Comparison of ENCODE assay signal across 1 cellular context in genomic region chr11:114297806-114298700, GRCh38.
TF ChIP-seq lines count a peak whose summit lies in the region.

No MANE protein-coding gene starts in this region.

TF ChIP-seq in K562, 482 proteins besides CTCF, POLR2A, EP300 and RAD21 (continues in another document):
- peak; percentile 58 for TF ChIP-seq MEIS2 (IDR thresholded peaks at IDR 0.05; ENCODE audit: partially characterized antibody)
- TF ChIP-seq MGA (IDR thresholded peaks at IDR 0.05) = 0 out of 2 replicates have a peak, but pooled peaks have one; percentile 20
- 0 out of 2 replicates have a peak, but pooled peaks have one; percentile 53 for TF ChIP-seq ZBTB17 (CRISPR knock-in tag; IDR thresholded peaks at IDR 0.05)
- TF ChIP-seq DACH1 (IDR thresholded peaks at IDR 0.05; ENCODE audit: partially characterized antibody) = no peak
- TF ChIP-seq ETV5 (CRISPR knock-in tag; IDR thresholded peaks at IDR 0.05; ENCODE audit: low read depth) = no peak
- TF ChIP-seq BHLHE40 (IDR thresholded peaks at IDR 0.05; ENCODE audit: low read length) = 0 out of 2 replicates have a peak, but pooled peaks have one; percentile 9
- no peak for TF ChIP-seq DLX4 (CRISPR knock-in tag; IDR thresholded peaks at IDR 0.05)
- TF ChIP-seq ELK3 (CRISPR knock-in tag; IDR thresholded peaks at IDR 0.05) = no peak
- no peak for TF ChIP-seq RCOR1 (IDR thresholded peaks at IDR 0.05; ENCODE audit: borderline replicate concordance in 1 of 2, low read depth in 2 of 2, low read length in 2 of 2)
- no peak for TF ChIP-seq CHD4 (IDR thresholded peaks at IDR 0.05; ENCODE audit: insufficient read depth, insufficient replicate concordance, low read depth, low read length, poor library complexity, severe bottlenecking)
- no peak for TF ChIP-seq THAP7 (CRISPR knock-in tag; IDR thresholded peaks at IDR 0.05)
- TF ChIP-seq NONO (IDR thresholded peaks at IDR 0.05; ENCODE audit: low read depth in 2 of 2, low read length in 1 of 2) = no peak
- no peak for TF ChIP-seq TFAM (CRISPR knock-in tag; conservative IDR thresholded peaks at IDR 0.05)
- TF ChIP-seq TCF3 (CRISPR knock-in tag; IDR thresholded peaks at IDR 0.05) = peak; percentile 28
- no peak for TF ChIP-seq ZNF511 (CRISPR knock-in tag; IDR thresholded peaks at IDR 0.05)
- TF ChIP-seq E2F5 (CRISPR knock-in tag; IDR thresholded peaks at IDR 0.05) = no peak
- no peak for TF ChIP-seq TBP (optimal IDR thresholded peaks at IDR 0.05; ENCODE audit: low read depth, low read length)
- TF ChIP-seq ZNF76 (CRISPR knock-in tag; IDR thresholded peaks at IDR 0.05; ENCODE audit: borderline replicate concordance) = 0 out of 2 replicates have a peak, but pooled peaks have one; percentile 51
- no peak for TF ChIP-seq ID3 (CRISPR knock-in tag; IDR thresholded peaks at IDR 0.05)
- peak; percentile 51; the same call in 1 of the 2 replicates for TF ChIP-seq ID3 (tag; IDR thresholded peaks at IDR 0.05)
- TF ChIP-seq SAFB2 (IDR thresholded peaks at IDR 0.05; ENCODE audit: borderline replicate concordance, low read depth, low read length, severe bottlenecking) = no peak
- 0 out of 2 replicates have a peak, but pooled peaks have one; percentile 44 for TF ChIP-seq ATF4 (CRISPR knock-in tag; IDR thresholded peaks at IDR 0.05)
- no peak for TF ChIP-seq RFX5 (IDR thresholded peaks at IDR 0.05; ENCODE audit: low read depth, low read length)
- no peak for TF ChIP-seq SOX6 (IDR thresholded peaks at IDR 0.05)
- 0 out of 2 replicates have a peak, but pooled peaks have one; percentile 34 for TF ChIP-seq ARID4B (CRISPR knock-in tag; IDR thresholded peaks at IDR 0.05)
